ENCODE assay signal across 26 cellular contexts in genomic region chr15:70267306-70267705, GRCh38.
DNase-seq lines count a peak whose midpoint lies in the region; ATAC-seq and TF ChIP-seq lines count a peak whose summit lies in the region.
"Had no signal": no experiment of that assay in that cellular context is flagged by ENCODE, and none has a peak within 500 bp of the region (broad histone marks: within the 10 kb centered on the region; RNA-seq: fewer than 3 reads in every experiment).

No MANE protein-coding gene starts in this region.

- H3K9me3 Mint-ChIP-seq in MCF 10A (ENCODE audit: unreplicated experiment): no peaks in the 10 kb centered on the region
- no peaks in the 10 kb centered on the region for H3K9me3 Mint-ChIP-seq in immature natural killer cell
- H3K9me3 Mint-ChIP-seq: activated T-cell treated with anti-CD3 and anti-CD28 coated beads, Interleukin-2, amount 50 U/mL, for 24 hours; CD4-positive, alpha-beta memory T cell; GM23338; T-helper 2 cell treated with Interferon-gamma antibody and Interleukin-4, amounts not matched to agents 5 μg/mL and 100 μg/mL, for 36 hours had no signal

- H3K9me3 ChIP-seq in mammary epithelial cell (replicated peaks; ENCODE audit: insufficient read depth, low read length): no peaks in the 10 kb centered on the region
- H3K9me3 ChIP-seq in skeletal muscle satellite cell (replicated peaks; ENCODE audit: low read length): no peaks in the 10 kb centered on the region
- no peaks in the 10 kb centered on the region for H3K9me3 ChIP-seq in esophagus squamous epithelium
- H3K9me3 ChIP-seq: breast epithelium, colonic mucosa, right atrium auricular region, testis had no signal

- H3K27ac Mint-ChIP-seq in MCF 10A (ENCODE audit: low read depth, unreplicated experiment) (peak overlapping the region; percentile 46), immature natural killer cell (peak overlapping the region; percentile 35 to 89 (median 73))
- H3K27ac Mint-ChIP-seq: activated T-cell treated with anti-CD3 and anti-CD28 coated beads, Interleukin-2, amount 50 U/mL, for 24 hours; GM23338; T-helper 2 cell treated with Interferon-gamma antibody and Interleukin-4, amounts not matched to agents 5 μg/mL and 100 μg/mL, for 36 hours had no signal

- H3K4me3 Mint-ChIP-seq in MCF 10A (ENCODE audit: unreplicated experiment) (no peak overlapping the region), immature natural killer cell (peak overlapping the region; percentile 51 to 79 (median 72))
- H3K4me3 Mint-ChIP-seq: activated T-cell treated with anti-CD3 and anti-CD28 coated beads, Interleukin-2, amount 50 U/mL, for 24 hours; GM23338; T-helper 2 cell treated with Interferon-gamma antibody and Interleukin-4, amounts not matched to agents 5 μg/mL and 100 μg/mL, for 36 hours had no signal

- H3K27me3 ChIP-seq in mammary epithelial cell (ENCODE audit: insufficient read depth, low read length): no peaks in the 10 kb centered on the region
- H3K27me3 ChIP-seq in skeletal muscle satellite cell (ENCODE audit: control insufficient read depth, insufficient read depth, low read length): no peaks in the 10 kb centered on the region
- H3K27me3 ChIP-seq in esophagus squamous epithelium: peaks cover 0 to 3% (median 0%) of the 10 kb centered on the region in 4 donors
- H3K27me3 ChIP-seq: breast epithelium, colonic mucosa, hepatocyte, right atrium auricular region, testis had no signal

- H3K4me1 Mint-ChIP-seq in MCF 10A (ENCODE audit: insufficient read depth, unreplicated experiment) (peaks cover 57% of the 10 kb centered on the region), immature natural killer cell (peaks cover 43 to 53% of the 10 kb centered on the region in 2 donors)

- no peaks in the 10 kb centered on the region for H4K20me1 ChIP-seq in mammary epithelial cell (ENCODE audit: insufficient read depth, low read length)

- no peak overlapping the region for H2AFZ ChIP-seq in mammary epithelial cell (ENCODE audit: low read depth, low read length)
- H2AFZ ChIP-seq: GM23338, hepatocyte had no signal

- H3K79me2 ChIP-seq in mammary epithelial cell (ENCODE audit: insufficient read depth, low read length): no peaks in the 10 kb centered on the region
- H3K79me2 ChIP-seq: hepatocyte had no signal

- BruUV-seq in MCF 10A (replicated peaks; lab: Mats Ljungman, UMichigan): no TSS peak
- no TSS peak for BruUV-seq in mammary epithelial cell (replicated peaks; lab: Mats Ljungman, UMichigan)

- no peak overlapping the region for H3K4me3 ChIP-seq in mammary epithelial cell (replicated peaks in 1 of 3; ENCODE audit: insufficient read depth in 1 of 3, low read depth in 2 of 3, low read length in 3 of 3)
- no peak overlapping the region for H3K4me3 ChIP-seq in skeletal muscle satellite cell (ENCODE audit: low read length)
- no peak overlapping the region for H3K4me3 ChIP-seq in esophagus squamous epithelium
- H3K4me3 ChIP-seq: colonic mucosa, GM23338, hepatocyte, right atrium auricular region, testis had no signal

- TF ChIP-seq CTCF in MCF 10A (IDR thresholded peaks at IDR 0.05; ENCODE audit: unreplicated experiment): no peak
- no peak for TF ChIP-seq CTCF in mammary epithelial cell (conservative IDR thresholded peaks at IDR 0.05 in 1 of 2, IDR thresholded peaks at IDR 0.05 in 1 of 2; ENCODE audit: extremely low read depth in 1 of 2, insufficient read depth in 1 of 2, low read depth in 1 of 2, low read length in 2 of 2)
- no peak for TF ChIP-seq CTCF in esophagus squamous epithelium (IDR thresholded peaks at IDR 0.05)

- DNase-seq in MCF 10A (ENCODE audit: unreplicated experiment) (no peak), mammary epithelial cell (no peak), immature natural killer cell (no peak), esophagus squamous epithelium (lab: John Stamatoyannopoulos, UW) (no peak), caudate nucleus (lab: John Stamatoyannopoulos, UW) (no peak)
- DNase-seq: 8988T; activated CD4-positive, alpha-beta T cell treated with anti-CD3 and anti-CD28 coated beads for 4 hours; activated CD8-positive, alpha-beta memory T cell treated with anti-CD3 and anti-CD28 coated beads for 24 hours; activated T-cell treated with anti-CD3 and anti-CD28 coated beads, Interleukin-2, amount 50 U/mL, for 24 hours; amniotic stem cell; CD4-positive, alpha-beta memory T cell; DMS153; NCI-H146; stimulated activated CD4-positive, alpha-beta T cell treated with anti-CD3 and anti-CD28 coated beads, Interleukin-12 subunit alpha, Interleukin-12 subunit beta, amount 100 ng/mL, for 4 hours; stimulated activated CD4-positive, alpha-beta T cell treated with anti-CD3 and anti-CD28 coated beads, Interleukin-4, amount 100 ng/mL, for 1 hour had no signal

- intact Hi-C loops in MCF 10A (cut with micrococcal nuclease): no loop called here
- intact Hi-C loops in mammary epithelial cell (cut with micrococcal nuclease): no loop called here
- intact Hi-C loops in esophagus squamous epithelium (cut with DNase I): no loop called here

- no peak for ATAC-seq in HG03045 (IDR thresholded peaks at IDR 0.05; ENCODE audit: unreplicated experiment)
- ATAC-seq in HG03460 (IDR thresholded peaks at IDR 0.05; ENCODE audit: unreplicated experiment): no peak
- ATAC-seq: GM23338, HepG2 had no signal

- H3K27me3 Mint-ChIP-seq in MCF 10A (ENCODE audit: insufficient read depth, unreplicated experiment) (no peaks in the 10 kb centered on the region), immature natural killer cell (ENCODE audit: low read depth in 3 of 3) (peaks cover 20 to 36% (median 26%) of the 10 kb centered on the region in 3 donors)

- dilution Hi-C loops in mammary epithelial cell (cut with HindIII; ENCODE audit: low sequenced_read_pairs): no loop called here

- POLR2A ChIA-PET in MCF 10A (lab: Yijun Ruan, JAX): interaction anchor here (0.6 to 4.1 kb wide), 6 partner anchors 37 to 169 kb away, joined by 3 to 22 read pairs (median 4); partner anchors contain the start of gene TLE3

- H3K36me3 Mint-ChIP-seq in MCF 10A (ENCODE audit: insufficient read depth, unreplicated experiment) (no peaks in the 10 kb centered on the region), immature natural killer cell (no peaks in the 10 kb centered on the region)
- H3K36me3 Mint-ChIP-seq: CD4-positive, alpha-beta memory T cell had no signal

- no peak for TF ChIP-seq POLR2A in esophagus squamous epithelium (IDR thresholded peaks at IDR 0.05)

- H3K9ac ChIP-seq in mammary epithelial cell (ENCODE audit: insufficient read depth, low read length) (no peak overlapping the region), skeletal muscle satellite cell (ENCODE audit: low read depth, low read length) (no peak overlapping the region)

- H3K27ac ChIP-seq in mammary epithelial cell (ENCODE audit: insufficient read depth, low read depth, low read length): no peak overlapping the region
- H3K27ac ChIP-seq in esophagus squamous epithelium: peak overlapping the region in 1 of 4 donors; percentile 30
- no peak overlapping the region for H3K27ac ChIP-seq in caudate nucleus (ENCODE audit: low read depth, low read length)
- H3K27ac ChIP-seq: colonic mucosa, hepatocyte, testis had no signal

- H3K36me3 ChIP-seq in mammary epithelial cell (ENCODE audit: insufficient read depth, low read length) (no peaks in the 10 kb centered on the region), skeletal muscle satellite cell (ENCODE audit: insufficient read depth, low read length) (no peaks in the 10 kb centered on the region), esophagus squamous epithelium (no peaks in the 10 kb centered on the region)
- H3K36me3 ChIP-seq: breast epithelium, colonic mucosa, right atrium auricular region had no signal

- 83% methylated on average over 2 of the region's 2 CpGs for WGBS in mammary epithelial cell (ENCODE audit: low coverage, missing lambda C conversion rate)
- WGBS in esophagus squamous epithelium, 2 donors: 100% methylated on average over 2 of the region's 2 CpGs

- H3K4me2 ChIP-seq in mammary epithelial cell (ENCODE audit: insufficient read depth, low read depth, low read length) (no peak overlapping the region), skeletal muscle satellite cell (ENCODE audit: low read length) (peak overlapping the region; percentile 19)
- H3K4me2 ChIP-seq: GM23338, hepatocyte had no signal

- H3K4me1 ChIP-seq in mammary epithelial cell (ENCODE audit: insufficient read depth, low read length) (peaks cover 29% of the 10 kb centered on the region), skeletal muscle satellite cell (ENCODE audit: control insufficient read depth, insufficient read depth, low read length) (peaks cover 48% of the 10 kb centered on the region), esophagus squamous epithelium (peaks cover 48 to 95% (median 57%) of the 10 kb centered on the region in 3 donors)
- H3K4me1 ChIP-seq: colonic mucosa had no signal

- in situ Hi-C loops in mammary epithelial cell (cut with MboI; ENCODE audit: low sequenced_read_pairs in 2 of 2): no loop called here

- CTCF ChIA-PET in MCF 10A (lab: Yijun Ruan, JAX) (interaction anchor here (0.6 to 0.8 kb wide), 2 partner anchors 50 to 74 kb away, joined by 3 to 6 read pairs; no protein-coding TSS in a partner anchor), mammary epithelial cell (lab: Charles Lee; ENCODE audit: low non-redundant PET) (interaction anchor here (0.7 kb wide), 1 partner anchor 165 kb away, joined by 4 read pairs; no protein-coding TSS in a partner anchor)
